Comparison of ENCODE assay signal across 8 cellular contexts in the genomic region with DNA sequence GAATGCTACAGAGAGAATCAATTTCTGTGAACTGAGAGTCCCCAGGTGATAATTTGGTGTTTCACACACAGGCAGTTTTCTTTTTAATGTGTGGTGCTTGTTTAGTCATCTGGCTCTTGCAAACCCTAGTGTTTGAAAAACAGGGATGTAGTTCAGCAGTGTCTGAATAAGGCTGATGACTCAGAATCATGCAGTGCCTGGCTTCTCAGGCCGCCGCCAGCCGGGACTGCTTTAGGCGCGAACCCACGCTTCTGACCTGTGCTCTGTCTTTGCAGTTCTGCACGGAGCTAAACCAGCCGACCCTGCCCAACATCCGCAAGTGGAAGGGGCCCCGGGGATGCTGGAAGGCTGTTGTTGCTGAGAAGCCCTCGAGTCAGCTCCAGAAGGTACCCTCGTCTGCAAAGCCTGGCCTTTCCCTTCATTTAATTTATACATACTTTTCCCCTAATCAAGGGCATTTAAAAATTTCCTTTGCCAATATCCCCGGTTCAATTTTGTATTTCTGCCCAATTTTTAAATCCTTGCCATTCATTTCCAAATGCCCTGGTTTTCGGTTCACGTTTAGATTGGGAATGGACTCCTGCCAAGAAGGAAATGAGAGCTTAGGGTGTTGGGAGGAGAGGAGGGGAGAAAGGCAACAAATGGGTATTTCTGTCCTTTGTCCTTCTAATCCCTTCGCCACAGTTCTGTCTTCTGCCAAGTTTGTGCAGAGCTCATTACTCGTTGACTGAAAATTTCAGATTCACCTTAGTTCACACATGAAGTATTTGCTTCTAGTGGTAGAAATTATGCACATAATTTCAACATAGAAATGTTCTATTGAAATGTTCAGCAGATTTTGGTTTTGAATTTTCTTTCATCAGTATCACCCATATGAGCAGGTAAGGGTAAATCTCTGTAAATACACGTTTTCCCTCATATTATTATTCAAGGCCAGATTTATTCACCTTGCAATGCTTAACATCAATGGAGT.
DNase-seq lines count a peak whose midpoint lies in the region; ATAC-seq and TF ChIP-seq lines count a peak whose summit lies in the region.

No MANE protein-coding gene starts in this region.

- H3K56ac ChIP-seq in mesendoderm (ENCODE audit: low read length) = peak overlapping the region; percentile 67

- H3K79me2 ChIP-seq in OCI-LY7 (ENCODE audit: insufficient read depth, low read depth, low read length) (no peaks in the 10 kb centered on the region), mesendoderm (ENCODE audit: control insufficient read depth, insufficient read depth, low read length) (no peaks in the 10 kb centered on the region)

- no peak overlapping the region for H2AFZ ChIP-seq in OCI-LY7 (ENCODE audit: low read length)

- TF ChIP-seq POLR2A in uterus (IDR thresholded peaks at IDR 0.05) = no peak

- no peaks in the 10 kb centered on the region for H3K79me1 ChIP-seq in mesendoderm (ENCODE audit: low read length)

- peak overlapping the region; percentile 15 for H3K9ac ChIP-seq in mesendoderm (ENCODE audit: low read length)

- TF ChIP-seq CTCF in GM13976 (IDR thresholded peaks at IDR 0.05; ENCODE audit: borderline replicate concordance, control extremely low read depth, extremely low read depth, insufficient read depth, missing control alignments) = no peak
- TF ChIP-seq CTCF in OCI-LY7 (conservative IDR thresholded peaks at IDR 0.05; ENCODE audit: low read length) = no peak
- peak in 1 of 4 experiments; percentile 17 for TF ChIP-seq CTCF in uterus (IDR thresholded peaks at IDR 0.05)

- peak overlapping the region; percentile 69 for H2BK5ac ChIP-seq in mesendoderm (ENCODE audit: low read length)

- H3K4me1 ChIP-seq in OCI-LY7 (ENCODE audit: insufficient read depth, low read length, poor library complexity, severe bottlenecking) = peaks cover 50% of the 10 kb centered on the region
- peaks cover 20% of the 10 kb centered on the region for H3K4me1 ChIP-seq in mesendoderm (ENCODE audit: control insufficient read depth, low read depth, low read length)
- peaks cover 7 to 19% of the 10 kb centered on the region in 2 donors for H3K4me1 ChIP-seq in uterus

- in situ Hi-C loops in GM13976 (cut with MboI; ENCODE audit: low sequenced_read_pairs, unreplicated experiment) = no loop called here

- H3K9me3 ChIP-seq in OCI-LY7 (ENCODE audit: low read length) (no peaks in the 10 kb centered on the region), uterus (no peaks in the 10 kb centered on the region)

- peak overlapping the region; percentile 12 for H2AK5ac ChIP-seq in mesendoderm (ENCODE audit: low read length)

- H3K27ac ChIP-seq in OCI-LY7 (ENCODE audit: low read depth, low read length, poor library complexity, severe bottlenecking) = no peak overlapping the region
- H3K27ac ChIP-seq in mesendoderm (ENCODE audit: low read depth, low read length) = peak overlapping the region; percentile 87
- H3K27ac ChIP-seq in uterus = peak overlapping the region; percentile 78 to 92

- no peaks in the 10 kb centered on the region for H4K20me1 ChIP-seq in OCI-LY7 (ENCODE audit: insufficient read depth, low read length)

- H3K4me3 ChIP-seq in OCI-LY7 (ENCODE audit: low read depth, low read length, poor library complexity, severe bottlenecking) (no peak overlapping the region), mesendoderm (ENCODE audit: low read length) (no peak overlapping the region), uterus (no peak overlapping the region)

- H3K9me2 ChIP-seq in OCI-LY7 (ENCODE audit: insufficient read depth, low read length) = no peaks in the 10 kb centered on the region

- intact Hi-C loops in OCI-LY7 (cut with micrococcal nuclease; ENCODE audit: unreplicated experiment) (loop anchor here (10.0 kb wide), 1 partner anchor 476 kb away; the partner anchor contains the start of gene SEPTIN7), uterus (cut with DNase I; ENCODE audit: low total_unique reads) (no loop called here)

- H3K18ac ChIP-seq in mesendoderm (ENCODE audit: low read length) = peak overlapping the region; percentile 2

- no CpG with 5 or more reads among the region's 18 CpGs for WGBS in mesendoderm (ENCODE audit: extremely low coverage, insufficient coverage, low lambda C conversion rate)

- no peaks in the 10 kb centered on the region for H3K36me3 ChIP-seq in OCI-LY7 (ENCODE audit: insufficient read depth, low read length)
- H3K36me3 ChIP-seq in mesendoderm (ENCODE audit: control insufficient read depth, insufficient read depth, low read length) = no peaks in the 10 kb centered on the region
- H3K36me3 ChIP-seq in uterus = no peaks in the 10 kb centered on the region

- no peak overlapping the region for H4K8ac ChIP-seq in mesendoderm (ENCODE audit: low read depth, low read length)

- CTCF ChIA-PET in OCI-LY7 (lab: Charles Lee; ENCODE audit: unreplicated experiment) = no interaction called here

- no peak overlapping the region for H3K4ac ChIP-seq in mesendoderm (ENCODE audit: low read depth, low read length)

- H2BK120ac ChIP-seq in mesendoderm (ENCODE audit: low read depth, low read length) = no peak overlapping the region

- DNase-seq in GM13976 (ENCODE audit: low spot score) (peak; percentile 42), OCI-LY7 (ENCODE audit: low spot score) (no peak), epidermal melanocyte (ENCODE audit: insufficient read length, low spot score) (peak; percentile 57), mesendoderm (peak; percentile 78), uterus (peak; percentile 66 to 77), NCI-H526 (lab: John Stamatoyannopoulos, UW) (no peak)
- no peak for DNase-seq in stimulated activated CD4-positive, alpha-beta T cell treated with anti-CD3 and anti-CD28 coated beads, Interleukin-2, amount 100 ng/mL, for 48 hours

- no peak overlapping the region for H2BK15ac ChIP-seq in mesendoderm (replicated peaks; ENCODE audit: low read depth)

- H4K5ac ChIP-seq in mesendoderm (ENCODE audit: low read length) = no peak overlapping the region

- H3K23ac ChIP-seq in mesendoderm (ENCODE audit: low read length) = no peak overlapping the region

- peak; percentile 30 for ATAC-seq in HG03108 (IDR thresholded peaks at IDR 0.05; ENCODE audit: unreplicated experiment)

- no TSS peak for BruUV-seq in OCI-LY7 (replicated peaks; lab: Mats Ljungman, UMichigan)

- H3K4me2 ChIP-seq in OCI-LY7 (ENCODE audit: low read length) (peak overlapping the region; percentile 18; the same call in 1 of the 2 replicates), mesendoderm (ENCODE audit: low read length) (no peak overlapping the region)

- H3K27me3 ChIP-seq in mesendoderm (ENCODE audit: insufficient read depth, low read length, poor library complexity) = no peaks in the 10 kb centered on the region
- no peaks in the 10 kb centered on the region for H3K27me3 ChIP-seq in uterus

- POLR2A ChIA-PET in OCI-LY7 (lab: Charles Lee) = interaction anchor here (1.4 kb wide), 1 partner anchor 28 kb away, joined by 3 read pairs; no protein-coding TSS in a partner anchor

Comparison
In these comparisons a context has a peak if more than half of its experiments do, and no peak if none do; other contexts are left out.
1. DNase-seq: peak in GM13976 (single experiment), epidermal melanocyte (single experiment), mesendoderm (single experiment) and uterus (2 of 2); none in OCI-LY7 (single experiment), NCI-H526 (0 of 2) and stimulated activated CD4-positive, alpha-beta T cell treated with anti-CD3 and anti-CD28 coated beads, Interleukin-2, amount 100 ng/mL, for 48 hours (0 of 2).